1 cellular context compared by ENCODE assay signal in genomic region chr20:49188101-49188784, GRCh38.
TF ChIP-seq lines count a peak whose summit lies in the region.

TSS of gene STAU1 (minus strand) at chr20:49188334. CDS start at chr20:49166201, 22,133 bp downstream.

TF ChIP-seq in HepG2, 621 proteins besides CTCF, POLR2A, EP300 and RAD21 (continued from another document):
- no peak for TF ChIP-seq WIZ (CRISPR knock-in tag; IDR thresholded peaks at IDR 0.05)
- peak; percentile 61; the same call in 1 of the 2 replicates for TF ChIP-seq ZNF362 (CRISPR knock-in tag; IDR thresholded peaks at IDR 0.05; ENCODE audit: borderline replicate concordance)
- TF ChIP-seq REXO4 (CRISPR knock-in tag; IDR thresholded peaks at IDR 0.05; ENCODE audit: borderline replicate concordance), result no peak
- TF ChIP-seq EED (CRISPR knock-in tag; IDR thresholded peaks at IDR 0.05), result peak; percentile 66; the same call in 1 of the 2 replicates
- TF ChIP-seq SMAD9 (CRISPR knock-in tag; IDR thresholded peaks at IDR 0.05), result no peak
- TF ChIP-seq KDM6A (CRISPR knock-in tag; IDR thresholded peaks at IDR 0.05; ENCODE audit: low read depth), result no peak
- peak; percentile 70; the same call in 1 of the 2 replicates for TF ChIP-seq ZNF790 (CRISPR knock-in tag; IDR thresholded peaks at IDR 0.05; ENCODE audit: borderline replicate concordance)
- TF ChIP-seq PRPF4 (IDR thresholded peaks at IDR 0.05; ENCODE audit: low read depth, low read length, poor library complexity, severe bottlenecking), result no peak
- TF ChIP-seq SMC3 (IDR thresholded peaks at IDR 0.05; ENCODE audit: low read length), result no peak
- TF ChIP-seq HMGXB4 (CRISPR knock-in tag; IDR thresholded peaks at IDR 0.05; ENCODE audit: borderline replicate concordance in 1 of 2, low read depth in 1 of 2), result peak; percentile 59 to 78; a peak in 2 of 4 replicates
- peak; percentile 87; the same call in 1 of the 2 replicates for TF ChIP-seq MXD3 (CRISPR knock-in tag; IDR thresholded peaks at IDR 0.05)
- no peak for TF ChIP-seq ZSCAN25 (CRISPR knock-in tag; IDR thresholded peaks at IDR 0.05)
- no peak for TF ChIP-seq IRF1 (CRISPR knock-in tag; IDR thresholded peaks at IDR 0.05; ENCODE audit: low read depth)
- no peak for TF ChIP-seq ZNF17 (CRISPR knock-in tag; IDR thresholded peaks at IDR 0.05)
- TF ChIP-seq MBNL3 (CRISPR knock-in tag; conservative IDR thresholded peaks at IDR 0.05), result no peak
- TF ChIP-seq ZNF607 (CRISPR knock-in tag; IDR thresholded peaks at IDR 0.05; ENCODE audit: borderline replicate concordance), result peak; percentile 46; the same call in 1 of the 2 replicates
- TF ChIP-seq ZNF136 (CRISPR knock-in tag; IDR thresholded peaks at IDR 0.05; ENCODE audit: low read depth), result peak; percentile 85; the same call in 1 of the 2 replicates
- peak; percentile 60; the same call in 1 of the 2 replicates for TF ChIP-seq ZNF512B (CRISPR knock-in tag; IDR thresholded peaks at IDR 0.05; ENCODE audit: borderline replicate concordance)
- TF ChIP-seq ZNF614 (CRISPR knock-in tag; IDR thresholded peaks at IDR 0.05; ENCODE audit: borderline replicate concordance), result no peak; the same call in 1 of the 2 replicates
- no peak for TF ChIP-seq RBM22 (optimal IDR thresholded peaks at IDR 0.05; ENCODE audit: low read length)
- peak; percentile 99 for TF ChIP-seq IRF2 (CRISPR knock-in tag; IDR thresholded peaks at IDR 0.05)
- peak; percentile 30; the same call in 1 of the 2 replicates for TF ChIP-seq LBX2 (CRISPR knock-in tag; IDR thresholded peaks at IDR 0.05; ENCODE audit: borderline replicate concordance)
- peak; percentile 82 for TF ChIP-seq TBL1XR1 (IDR thresholded peaks at IDR 0.05; ENCODE audit: borderline replicate concordance, low read length, partially characterized antibody)
- TF ChIP-seq KMT2B (CRISPR knock-in tag; IDR thresholded peaks at IDR 0.05), result peak; percentile 85
- no peak for TF ChIP-seq ZNF652 (CRISPR knock-in tag; IDR thresholded peaks at IDR 0.05; ENCODE audit: borderline replicate concordance, low read depth)
- TF ChIP-seq ZNF770 (CRISPR knock-in tag; IDR thresholded peaks at IDR 0.05), result peak; percentile 27
- peak; percentile 88; the same call in 1 of the 2 replicates for TF ChIP-seq CHD4 (IDR thresholded peaks at IDR 0.05; ENCODE audit: borderline replicate concordance, low read length)
- 0 out of 2 replicates have a peak, but pooled peaks have one; percentile 56 for TF ChIP-seq ZNF44 (CRISPR knock-in tag; IDR thresholded peaks at IDR 0.05)
- no peak for TF ChIP-seq ZNF629 (CRISPR knock-in tag; conservative IDR thresholded peaks at IDR 0.05)
